1 cellular context compared by ENCODE assay signal in the genomic region with DNA sequence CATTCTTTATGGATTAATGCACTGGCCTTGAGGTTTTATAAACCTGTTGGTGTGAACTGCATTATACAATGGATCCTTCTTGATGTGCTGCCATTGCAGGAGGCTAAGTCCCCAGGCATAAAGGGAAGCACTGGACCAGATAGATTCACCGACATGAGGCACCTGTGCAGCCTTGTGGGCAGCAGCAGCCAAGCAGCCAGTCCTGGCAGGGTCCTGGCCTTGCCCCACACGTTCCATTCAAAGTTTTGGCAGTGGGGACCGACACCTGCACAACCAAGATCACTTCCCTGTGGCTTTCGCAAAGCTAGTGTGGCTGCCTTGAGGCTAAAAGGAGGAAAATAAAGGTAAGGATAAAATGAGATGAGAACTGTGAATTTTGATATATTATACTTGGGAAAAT.
TF ChIP-seq lines count a peak whose summit lies in the region.

No MANE protein-coding gene starts in this region.

TF ChIP-seq in GM23338, 12 proteins besides CTCF, POLR2A, EP300 and RAD21 (continued from another document):
- TF ChIP-seq, protein P1, sequence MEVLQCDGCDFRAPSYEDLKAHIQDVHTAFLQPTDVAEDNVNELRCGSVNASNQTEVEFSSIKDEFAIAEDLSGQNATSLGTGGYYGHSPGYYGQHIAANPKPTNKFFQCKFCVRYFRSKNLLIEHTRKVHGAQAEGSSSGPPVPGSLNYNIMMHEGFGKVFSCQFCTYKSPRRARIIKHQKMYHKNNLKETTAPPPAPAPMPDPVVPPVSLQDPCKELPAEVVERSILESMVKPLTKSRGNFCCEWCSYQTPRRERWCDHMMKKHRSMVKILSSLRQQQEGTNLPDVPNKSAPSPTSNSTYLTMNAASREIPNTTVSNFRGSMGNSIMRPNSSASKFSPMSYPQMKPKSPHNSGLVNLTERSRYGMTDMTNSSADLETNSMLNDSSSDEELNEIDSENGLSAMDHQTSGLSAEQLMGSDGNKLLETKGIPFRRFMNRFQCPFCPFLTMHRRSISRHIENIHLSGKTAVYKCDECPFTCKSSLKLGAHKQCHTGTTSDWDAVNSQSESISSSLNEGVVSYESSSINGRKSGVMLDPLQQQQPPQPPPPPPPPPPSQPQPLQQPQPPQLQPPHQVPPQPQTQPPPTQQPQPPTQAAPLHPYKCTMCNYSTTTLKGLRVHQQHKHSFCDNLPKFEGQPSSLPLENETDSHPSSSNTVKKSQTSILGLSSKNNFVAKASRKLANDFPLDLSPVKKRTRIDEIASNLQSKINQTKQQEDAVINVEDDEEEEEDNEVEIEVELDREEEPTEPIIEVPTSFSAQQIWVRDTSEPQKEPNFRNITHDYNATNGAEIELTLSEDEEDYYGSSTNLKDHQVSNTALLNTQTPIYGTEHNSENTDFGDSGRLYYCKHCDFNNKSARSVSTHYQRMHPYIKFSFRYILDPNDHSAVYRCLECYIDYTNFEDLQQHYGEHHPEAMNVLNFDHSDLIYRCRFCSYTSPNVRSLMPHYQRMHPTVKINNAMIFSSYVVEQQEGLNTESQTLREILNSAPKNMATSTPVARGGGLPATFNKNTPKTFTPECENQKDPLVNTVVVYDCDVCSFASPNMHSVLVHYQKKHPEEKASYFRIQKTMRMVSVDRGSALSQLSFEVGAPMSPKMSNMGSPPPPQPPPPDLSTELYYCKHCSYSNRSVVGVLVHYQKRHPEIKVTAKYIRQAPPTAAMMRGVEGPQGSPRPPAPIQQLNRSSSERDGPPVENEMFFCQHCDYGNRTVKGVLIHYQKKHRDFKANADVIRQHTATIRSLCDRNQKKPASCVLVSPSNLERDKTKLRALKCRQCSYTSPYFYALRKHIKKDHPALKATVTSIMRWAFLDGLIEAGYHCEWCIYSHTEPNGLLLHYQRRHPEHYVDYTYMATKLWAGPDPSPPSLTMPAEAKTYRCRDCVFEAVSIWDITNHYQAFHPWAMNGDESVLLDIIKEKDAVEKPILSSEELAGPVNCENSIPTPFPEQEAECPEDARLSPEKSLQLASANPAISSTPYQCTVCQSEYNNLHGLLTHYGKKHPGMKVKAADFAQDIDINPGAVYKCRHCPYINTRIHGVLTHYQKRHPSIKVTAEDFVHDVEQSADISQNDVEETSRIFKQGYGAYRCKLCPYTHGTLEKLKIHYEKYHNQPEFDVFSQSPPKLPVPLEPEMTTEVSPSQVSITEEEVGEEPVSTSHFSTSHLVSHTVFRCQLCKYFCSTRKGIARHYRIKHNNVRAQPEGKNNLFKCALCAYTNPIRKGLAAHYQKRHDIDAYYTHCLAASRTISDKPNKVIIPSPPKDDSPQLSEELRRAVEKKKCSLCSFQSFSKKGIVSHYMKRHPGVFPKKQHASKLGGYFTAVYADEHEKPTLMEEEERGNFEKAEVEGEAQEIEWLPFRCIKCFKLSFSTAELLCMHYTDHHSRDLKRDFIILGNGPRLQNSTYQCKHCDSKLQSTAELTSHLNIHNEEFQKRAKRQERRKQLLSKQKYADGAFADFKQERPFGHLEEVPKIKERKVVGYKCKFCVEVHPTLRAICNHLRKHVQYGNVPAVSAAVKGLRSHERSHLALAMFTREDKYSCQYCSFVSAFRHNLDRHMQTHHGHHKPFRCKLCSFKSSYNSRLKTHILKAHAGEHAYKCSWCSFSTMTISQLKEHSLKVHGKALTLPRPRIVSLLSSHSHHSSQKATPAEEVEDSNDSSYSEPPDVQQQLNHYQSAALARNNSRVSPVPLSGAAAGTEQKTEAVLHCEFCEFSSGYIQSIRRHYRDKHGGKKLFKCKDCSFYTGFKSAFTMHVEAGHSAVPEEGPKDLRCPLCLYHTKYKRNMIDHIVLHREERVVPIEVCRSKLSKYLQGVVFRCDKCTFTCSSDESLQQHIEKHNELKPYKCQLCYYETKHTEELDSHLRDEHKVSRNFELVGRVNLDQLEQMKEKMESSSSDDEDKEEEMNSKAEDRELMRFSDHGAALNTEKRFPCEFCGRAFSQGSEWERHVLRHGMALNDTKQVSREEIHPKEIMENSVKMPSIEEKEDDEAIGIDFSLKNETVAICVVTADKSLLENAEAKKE (CRISPR knock-in tag; IDR thresholded peaks at IDR 0.05): no peak
- TF ChIP-seq EZH2 (IDR thresholded peaks at IDR 0.05; ENCODE audit: low read depth, unreplicated experiment) (no peak), CREB1 (CRISPR knock-in tag; IDR thresholded peaks at IDR 0.05; ENCODE audit: low read depth) (no peak), POLR2AphosphoS5 (IDR thresholded peaks at IDR 0.05; ENCODE audit: low read depth) (no peak)
- TF ChIP-seq, protein P2, sequence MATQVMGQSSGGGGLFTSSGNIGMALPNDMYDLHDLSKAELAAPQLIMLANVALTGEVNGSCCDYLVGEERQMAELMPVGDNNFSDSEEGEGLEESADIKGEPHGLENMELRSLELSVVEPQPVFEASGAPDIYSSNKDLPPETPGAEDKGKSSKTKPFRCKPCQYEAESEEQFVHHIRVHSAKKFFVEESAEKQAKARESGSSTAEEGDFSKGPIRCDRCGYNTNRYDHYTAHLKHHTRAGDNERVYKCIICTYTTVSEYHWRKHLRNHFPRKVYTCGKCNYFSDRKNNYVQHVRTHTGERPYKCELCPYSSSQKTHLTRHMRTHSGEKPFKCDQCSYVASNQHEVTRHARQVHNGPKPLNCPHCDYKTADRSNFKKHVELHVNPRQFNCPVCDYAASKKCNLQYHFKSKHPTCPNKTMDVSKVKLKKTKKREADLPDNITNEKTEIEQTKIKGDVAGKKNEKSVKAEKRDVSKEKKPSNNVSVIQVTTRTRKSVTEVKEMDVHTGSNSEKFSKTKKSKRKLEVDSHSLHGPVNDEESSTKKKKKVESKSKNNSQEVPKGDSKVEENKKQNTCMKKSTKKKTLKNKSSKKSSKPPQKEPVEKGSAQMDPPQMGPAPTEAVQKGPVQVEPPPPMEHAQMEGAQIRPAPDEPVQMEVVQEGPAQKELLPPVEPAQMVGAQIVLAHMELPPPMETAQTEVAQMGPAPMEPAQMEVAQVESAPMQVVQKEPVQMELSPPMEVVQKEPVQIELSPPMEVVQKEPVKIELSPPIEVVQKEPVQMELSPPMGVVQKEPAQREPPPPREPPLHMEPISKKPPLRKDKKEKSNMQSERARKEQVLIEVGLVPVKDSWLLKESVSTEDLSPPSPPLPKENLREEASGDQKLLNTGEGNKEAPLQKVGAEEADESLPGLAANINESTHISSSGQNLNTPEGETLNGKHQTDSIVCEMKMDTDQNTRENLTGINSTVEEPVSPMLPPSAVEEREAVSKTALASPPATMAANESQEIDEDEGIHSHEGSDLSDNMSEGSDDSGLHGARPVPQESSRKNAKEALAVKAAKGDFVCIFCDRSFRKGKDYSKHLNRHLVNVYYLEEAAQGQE (IDR thresholded peaks at IDR 0.05; ENCODE audit: unreplicated experiment): no peak
- TF ChIP-seq, protein P3, sequence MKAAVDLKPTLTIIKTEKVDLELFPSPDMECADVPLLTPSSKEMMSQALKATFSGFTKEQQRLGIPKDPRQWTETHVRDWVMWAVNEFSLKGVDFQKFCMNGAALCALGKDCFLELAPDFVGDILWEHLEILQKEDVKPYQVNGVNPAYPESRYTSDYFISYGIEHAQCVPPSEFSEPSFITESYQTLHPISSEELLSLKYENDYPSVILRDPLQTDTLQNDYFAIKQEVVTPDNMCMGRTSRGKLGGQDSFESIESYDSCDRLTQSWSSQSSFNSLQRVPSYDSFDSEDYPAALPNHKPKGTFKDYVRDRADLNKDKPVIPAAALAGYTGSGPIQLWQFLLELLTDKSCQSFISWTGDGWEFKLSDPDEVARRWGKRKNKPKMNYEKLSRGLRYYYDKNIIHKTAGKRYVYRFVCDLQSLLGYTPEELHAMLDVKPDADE (IDR thresholded peaks at IDR 0.05): no peak
